In genomic region chr17:79615926-79616325, GRCh38 we compare ENCODE assay signal across 28 cellular contexts. TPM values are rescaled to one million over a fixed set of nuclear protein-coding genes. Genes with fewer than 3 reads are reported as not detected.
"Had no signal": no experiment of that assay in that cellular context is flagged by ENCODE, and none has a peak within 500 bp of the region (broad histone marks: within the 10 kb centered on the region; RNA-seq: fewer than 3 reads in every experiment).

No MANE protein-coding gene starts in this region.

- H3K36me3 Mint-ChIP-seq: activated naive CD8-positive, alpha-beta T cell had no signal

- H3K36me3 ChIP-seq: brain microvascular endothelial cell had no signal

- H3K27ac Mint-ChIP-seq: activated B cell treated with CpG ODN at 0.5 μM for 24 hours; activated CD4-positive, alpha-beta T cell treated with anti-CD3 and anti-CD28 coated beads, Interleukin-2, amount 10 ng/mL, durations not matched to agents 24 days and 14 days; activated naive CD8-positive, alpha-beta T cell; T-helper 17 cell had no signal

- H3K4me1 Mint-ChIP-seq: activated B cell treated with CpG ODN at 0.5 μM for 24 hours; activated CD4-positive, alpha-beta T cell treated with anti-CD3 and anti-CD28 coated beads, Interleukin-2, amount 10 ng/mL, durations not matched to agents 24 days and 14 days had no signal

- H3K4me3 ChIP-seq: K562 had no signal

- DNase-seq: activated B cell treated with CpG ODN at 0.5 μM for 24 hours; activated CD4-positive, alpha-beta T cell treated with anti-CD3 and anti-CD28 coated beads for 1 hour; activated CD4-positive, alpha-beta T cell treated with anti-CD3 and anti-CD28 coated beads, Interleukin-2, amount 10 ng/mL, durations not matched to agents 24 days and 14 days; activated CD4-positive, alpha-beta T cell treated with anti-CD3 and anti-CD28 coated beads, Interleukin-2, amount 50 U/mL, for 48 hours; activated CD8-positive, alpha-beta memory T cell treated with anti-CD3 and anti-CD28 coated beads for 24 hours; activated effector memory CD4-positive, alpha-beta T cell treated with anti-CD3 and anti-CD28 coated beads, Interleukin-2, amount 50 U/mL, for 16 hours; activated naive CD4-positive, alpha-beta T cell treated with Interleukin-2 at 50 U/mL for 16 hours; activated T-cell treated with anti-CD3 and anti-CD28 coated beads, Interleukin-2, amount 50 U/mL, for 4 hours; amygdala; brain microvascular endothelial cell; Karpas-422; MM.1S; NCI-H1105; NCI-H1436; NCI-H1694 treated with DMSO at 0.1 percent for 48 hours; NCI-H2029 treated with DMSO at 0.1 percent for 48 hours; NCI-H345; NCI-H510A; NCI-H526 treated with DMSO at 0.1 percent for 48 hours; NK-92 treated with Interleukin-12 subunit alpha and Interleukin-12 subunit beta, amount 100 ng/mL, for 24 hours; OCI-M1; RPMI8226; SHP77 treated with DMSO at 0.1 percent for 48 hours; T-helper 17 cell; T-helper 9 cell had no signal

- H3K4me3 Mint-ChIP-seq: activated B cell treated with CpG ODN at 0.5 μM for 24 hours; activated CD4-positive, alpha-beta T cell treated with anti-CD3 and anti-CD28 coated beads, Interleukin-2, amount 10 ng/mL, durations not matched to agents 24 days and 14 days; activated naive CD8-positive, alpha-beta T cell; activated T-cell treated with anti-CD3 and anti-CD28 coated beads, Interleukin-2, amount 50 U/mL, for 4 hours; T-helper 17 cell had no signal

- H3K27ac ChIP-seq: brain microvascular endothelial cell had no signal

- H3K9me3 Mint-ChIP-seq: activated T-cell treated with anti-CD3 and anti-CD28 coated beads, Interleukin-2, amount 50 U/mL, for 4 hours had no signal

- ATAC-seq: activated T-cell treated with anti-CD3 and anti-CD28 coated beads, Interleukin-2, amount 50 U/mL, for 4 hours; K562; Panc1; T-helper 17 cell had no signal

RNA-seq across cellular contexts. Expression of gene RBFOX3, which starts 5.1 kb away (rescaled TPM):
- total RNA-seq: activated CD4-positive, alpha-beta T cell treated with anti-CD3 and anti-CD28 coated beads, Interleukin-2, amount 10 ng/mL, durations not matched to agents 24 days and 14 days; activated T-cell treated with anti-CD3 and anti-CD28 coated beads, Interleukin-2, amount 50 U/mL, for 4 hours; K562 had no signal
- polyA plus RNA-seq: K562 had no signal
